Comparison of ENCODE assay signal across 1 cellular context in genomic region chr11:131643171-131643570, GRCh38.
TF ChIP-seq lines count a peak whose summit lies in the region.

No MANE protein-coding gene starts in this region.

TF ChIP-seq in SK-N-SH treated with all-trans-retinoic acid at 6 μM for 48 hours, 23 proteins besides CTCF, POLR2A, EP300 and RAD21 (continued from another document):
- TF ChIP-seq TSHZ2 (CRISPR knock-in tag; IDR thresholded peaks at IDR 0.05), result no peak
